ENCODE assay signal across 18 cellular contexts in genomic region chr13:51271008-51271407, GRCh38. TPM values are rescaled to one million over a fixed set of nuclear protein-coding genes. Genes with fewer than 3 reads are reported as not detected.
DNase-seq lines count a peak whose midpoint lies in the region; ATAC-seq and TF ChIP-seq lines count a peak whose summit lies in the region.
"Had no signal": no experiment of that assay in that cellular context is flagged by ENCODE, and none has a peak within 500 bp of the region (broad histone marks: within the 10 kb centered on the region; RNA-seq: fewer than 3 reads in every experiment).

No MANE protein-coding gene starts in this region.

- no peak overlapping the region for H3K4me3 Mint-ChIP-seq in endodermal cell
- H3K4me3 Mint-ChIP-seq: CD8-positive, alpha-beta T cell; IgD-negative memory B cell had no signal

- no peak overlapping the region for H3K27ac Mint-ChIP-seq in endodermal cell
- H3K27ac Mint-ChIP-seq: CD8-positive, alpha-beta T cell; IgD-negative memory B cell had no signal

- H3K27me3 Mint-ChIP-seq in endodermal cell (ENCODE audit: insufficient read depth): no peaks in the 10 kb centered on the region

- H3K36me3 Mint-ChIP-seq in endodermal cell (ENCODE audit: low read depth): peaks cover 60% of the 10 kb centered on the region
- H3K36me3 Mint-ChIP-seq: CD8-positive, alpha-beta T cell; IgD-negative memory B cell had no signal

- H3K9me3 ChIP-seq in endodermal cell (ENCODE audit: control insufficient read depth, low read length) (no peaks in the 10 kb centered on the region), sigmoid colon (no peaks in the 10 kb centered on the region)

- H3K36me3 ChIP-seq in endodermal cell (ENCODE audit: control insufficient read depth, insufficient read depth, low read length): peaks cover 68% of the 10 kb centered on the region
- H3K36me3 ChIP-seq in sigmoid colon: no peaks in the 10 kb centered on the region

- TF ChIP-seq POLR2A in sigmoid colon (IDR thresholded peaks at IDR 0.05) (no peak), GM18505 (IDR thresholded peaks at IDR 0.05; ENCODE audit: borderline replicate concordance, extremely low read depth, insufficient read depth, insufficient read length) (no peak)

- H3K9ac ChIP-seq in endodermal cell (ENCODE audit: extremely low read depth, low read length, poor library complexity, severe bottlenecking): no peak overlapping the region

- intact Hi-C loops in sigmoid colon (cut with DNase I): no loop called here

- H3K4me1 ChIP-seq in endodermal cell (ENCODE audit: control insufficient read depth, insufficient read depth, low read length): peaks cover 9% of the 10 kb centered on the region
- H3K4me1 ChIP-seq in sigmoid colon: peaks cover 0 to 41% (median 28%) of the 10 kb centered on the region in 4 donors

- 92% methylated on average over 4 of the region's 4 CpGs; no CpG with 5 or more reads in 1 of the 2 experiments for WGBS in endodermal cell (ENCODE audit: insufficient coverage in 1 of 2, insufficient read length in 1 of 2), 2 experiments
- 96% methylated on average over 4 of the region's 4 CpGs for WGBS in sigmoid colon, 2 donors

- peaks cover 25% of the 10 kb centered on the region for H3K4me1 Mint-ChIP-seq in endodermal cell
- H3K4me1 Mint-ChIP-seq: IgD-negative memory B cell had no signal

- TF ChIP-seq EP300 in sigmoid colon (IDR thresholded peaks at IDR 0.05): no peak

- no peaks in the 10 kb centered on the region for H3K9me3 Mint-ChIP-seq in endodermal cell
- H3K9me3 Mint-ChIP-seq: CD8-positive, alpha-beta T cell; IgD-negative memory B cell had no signal

- H3K27me3 ChIP-seq in endodermal cell (ENCODE audit: control insufficient read depth, insufficient read depth, low read length, poor library complexity, severe bottlenecking): no peaks in the 10 kb centered on the region
- H3K27me3 ChIP-seq in sigmoid colon: no peaks in the 10 kb centered on the region

- no peak overlapping the region for H3K4me3 ChIP-seq in endodermal cell (ENCODE audit: low read length)
- no peak overlapping the region for H3K4me3 ChIP-seq in sigmoid colon

- ATAC-seq in GM18505 (IDR thresholded peaks at IDR 0.05; ENCODE audit: unreplicated experiment): no peak
- ATAC-seq: CD8-positive, alpha-beta T cell; Right ventricle myocardium inferior had no signal

- peak overlapping the region; percentile 89 for H3K27ac ChIP-seq in angular gyrus (ENCODE audit: low read depth, low read length)
- no peak overlapping the region for H3K27ac ChIP-seq in endodermal cell (ENCODE audit: low read depth, low read length)
- H3K27ac ChIP-seq in sigmoid colon: peak overlapping the region in 3 of 4 donors; percentile 36 to 58 (median 51)

- DNase-seq in Ammon's horn (ENCODE audit: low spot score) (peak; percentile 48), endodermal cell (peak; percentile 14), sigmoid colon (no peak), NCI-H2081 (lab: John Stamatoyannopoulos, UW) (no peak), GF-D8 (lab: John Stamatoyannopoulos, UW) (no peak)
- DNase-seq: 8988T; Calu3; CD8-positive, alpha-beta T cell; DMS153; NCI-H1105; NCI-H146; NCI-H2081 treated with DMSO at 0.1 percent for 48 hours; NCI-H446 treated with DMSO at 0.1 percent for 48 hours; NCI-H526 treated with DMSO at 0.1 percent for 48 hours had no signal

- TF ChIP-seq CTCF in endodermal cell (conservative IDR thresholded peaks at IDR 0.05) (no peak), sigmoid colon (IDR thresholded peaks at IDR 0.05) (no peak)

RNA-seq across cellular contexts. Expression of gene FAM124A, which starts 48.8 kb away (rescaled TPM):
- total RNA-seq in endodermal cell (10 to 100 TPM; 49.7 to 56.6 TPM), sigmoid colon (10 to 100 TPM; 11.7 to 18.3 (median 16.3) TPM)
- polyA plus RNA-seq in endodermal cell (2013, experiment 1 of 2): 9.0 TPM
- polyA plus RNA-seq in endodermal cell (2013, experiment 2 of 2): 7.9 TPM
- 1 to 10 TPM in 1 of 3 donors, under 1 TPM in 2; 0.23 to 2.4 (median 0.60) TPM for polyA plus RNA-seq in sigmoid colon
- polyA plus RNA-seq: IgD-negative memory B cell had no signal

Comparison
In these comparisons a context has a peak if more than half of its experiments do, and no peak if none do; other contexts are left out.
1. DNase-seq: peak in Ammon's horn (single experiment) and endodermal cell (single experiment); none in sigmoid colon (single experiment), NCI-H2081 (0 of 2) and GF-D8 (single experiment).